Comparison of ENCODE assay signal across 8 cellular contexts in genomic region chr7:25259487-25260243, GRCh38. TPM values are rescaled to one million over a fixed set of nuclear protein-coding genes. Genes with fewer than 3 reads are reported as not detected.
A peak's percentile ranks its signal among the peaks of the same experiment; 100 is the strongest.
DNase-seq lines count a peak whose midpoint lies in the region; ATAC-seq and TF ChIP-seq lines count a peak whose summit lies in the region.

No MANE protein-coding gene starts in this region.

- H3K4me1 Mint-ChIP-seq in activated CD4-positive, alpha-beta memory T cell treated with anti-CD3 and anti-CD28 coated beads, Interleukin-2, amount 10 ng/mL, durations not matched to agents 7 days and 5 days = peaks cover 23% of the 10 kb centered on the region

- peak; percentile 87 for DNase-seq in ACHN
- peak; percentile 29 to 79 for DNase-seq in HL-60 (ENCODE audit: low read depth in 1 of 2, low spot score in 1 of 2)
- peak; percentile 72 for DNase-seq in NCI-H774 (lab: John Stamatoyannopoulos, UW)
- DNase-seq in activated CD4-positive, alpha-beta memory T cell treated with anti-CD3 and anti-CD28 coated beads, Interleukin-2, amount 10 ng/mL, durations not matched to agents 7 days and 5 days = peak; percentile 72
- peak; percentile 47 for DNase-seq in effector CD4-positive, alpha-beta T cell
- peak; percentile 82 for DNase-seq in mesenchymal stem cell
- DNase-seq in stimulated activated CD8-positive, alpha-beta memory T cell treated with anti-CD3 and anti-CD28 coated beads, Interleukin-2, amount 100 ng/mL, for 1 hour (ENCODE audit: low read depth in 2 of 2) = peak; percentile 20 to 39

- peak; percentile 80 for TF ChIP-seq CTCF in HL-60 (IDR thresholded peaks at IDR 0.05; ENCODE audit: insufficient read depth, low read length)

- H3K18ac ChIP-seq in mesenchymal stem cell (ENCODE audit: low read depth in 1 of 2, low read length in 2 of 2) = no peak overlapping the region

- CTCF ChIA-PET in activated CD4-positive, alpha-beta memory T cell treated with anti-CD3 and anti-CD28 coated beads, Interleukin-2, amount 10 ng/mL, durations not matched to agents 7 days and 5 days (lab: Charles Lee) = interaction anchor here (0.6 to 7.6 kb wide), 19 partner anchors 8 to 1648 kb away, joined by 3 to 104 read pairs (median 3); no protein-coding TSS in a partner anchor

- ATAC-seq in GM18868 (IDR thresholded peaks at IDR 0.05; ENCODE audit: unreplicated experiment) = peak; percentile 82

- no peak overlapping the region for H2AFZ ChIP-seq in mesenchymal stem cell (ENCODE audit: low read depth, low read length)

- H3K36me3 ChIP-seq in mesenchymal stem cell (ENCODE audit: control insufficient read depth in 1 of 2, insufficient read depth in 2 of 2, low read depth in 1 of 2, low read length in 2 of 2) = no peaks in the 10 kb centered on the region

- H3K79me1 ChIP-seq in mesenchymal stem cell (replicated peaks; ENCODE audit: low read length, poor library complexity, severe bottlenecking) = no peaks in the 10 kb centered on the region

- no peak overlapping the region for H3K27ac Mint-ChIP-seq in activated CD4-positive, alpha-beta memory T cell treated with anti-CD3 and anti-CD28 coated beads, Interleukin-2, amount 10 ng/mL, durations not matched to agents 7 days and 5 days

- no peak overlapping the region for H2BK5ac ChIP-seq in mesenchymal stem cell (ENCODE audit: low read depth, low read length, poor library complexity, severe bottlenecking)

- peak overlapping the region; percentile 28 for H3K9ac ChIP-seq in mesenchymal stem cell (ENCODE audit: low read length)

- no peak overlapping the region for H3K14ac ChIP-seq in mesenchymal stem cell (ENCODE audit: low read length in 2 of 2)

- no peak overlapping the region for H4K8ac ChIP-seq in mesenchymal stem cell (ENCODE audit: low read length)

- H3K27me3 ChIP-seq in HL-60 (ENCODE audit: insufficient read depth, poor library complexity, severe bottlenecking) (no peaks in the 10 kb centered on the region), mesenchymal stem cell (ENCODE audit: control insufficient read depth in 1 of 2, insufficient read depth in 1 of 2, low read length in 2 of 2) (peaks cover 0 to 3% of the 10 kb centered on the region in 2 experiments)

- in situ Hi-C loops in ACHN (cut with HindIII; ENCODE audit: low pct_ligation_motif_present, low pct_unique_long_range_greater_than_20kb, low sequenced_read_pairs) = no loop called here

- H3K23ac ChIP-seq in mesenchymal stem cell (ENCODE audit: low read length in 2 of 2) = no peak overlapping the region

- no peak overlapping the region for H3K4me3 ChIP-seq in HL-60 (replicated peaks; ENCODE audit: insufficient read depth, low read length)
- no peak overlapping the region for H3K4me3 ChIP-seq in mesenchymal stem cell (ENCODE audit: insufficient read depth in 1 of 2, low read depth in 1 of 2, low read length in 2 of 2)

- no peaks in the 10 kb centered on the region for H3K9me3 ChIP-seq in mesenchymal stem cell (ENCODE audit: control insufficient read depth, low read length)

- H3K4ac ChIP-seq in mesenchymal stem cell (ENCODE audit: low read depth in 1 of 2, low read length in 2 of 2) = no peak overlapping the region

- no peak overlapping the region for H3K4me3 Mint-ChIP-seq in activated CD4-positive, alpha-beta memory T cell treated with anti-CD3 and anti-CD28 coated beads, Interleukin-2, amount 10 ng/mL, durations not matched to agents 7 days and 5 days

- no peaks in the 10 kb centered on the region for H3K9me3 Mint-ChIP-seq in activated CD4-positive, alpha-beta memory T cell treated with anti-CD3 and anti-CD28 coated beads, Interleukin-2, amount 10 ng/mL, durations not matched to agents 7 days and 5 days

- no peak overlapping the region for H2AK5ac ChIP-seq in mesenchymal stem cell (ENCODE audit: low read length, severe bottlenecking)

- H3K36me3 Mint-ChIP-seq in activated CD4-positive, alpha-beta memory T cell treated with anti-CD3 and anti-CD28 coated beads, Interleukin-2, amount 10 ng/mL, durations not matched to agents 7 days and 5 days (ENCODE audit: low read depth) = no peaks in the 10 kb centered on the region

- POLR2A ChIA-PET in activated CD4-positive, alpha-beta memory T cell treated with anti-CD3 and anti-CD28 coated beads, Interleukin-2, amount 10 ng/mL, durations not matched to agents 7 days and 5 days (lab: Charles Lee) = interaction anchor here (0.7 kb wide), 1 partner anchor 130 kb away, joined by 3 read pairs; no protein-coding TSS in a partner anchor

- no peak overlapping the region for H4K91ac ChIP-seq in mesenchymal stem cell (ENCODE audit: low read length)

- no peak overlapping the region for H3K4me2 ChIP-seq in mesenchymal stem cell (ENCODE audit: low read length, poor library complexity, severe bottlenecking)

- WGBS in mesenchymal stem cell = 21% methylated on average over 10 of the region's 13 CpGs

- H3K27ac ChIP-seq in HL-60 (replicated peaks) (no peak overlapping the region; the same call in 1 of the 2 replicates), mesenchymal stem cell (ENCODE audit: low read length, poor library complexity, severe bottlenecking) (no peak overlapping the region)

- H2BK120ac ChIP-seq in mesenchymal stem cell (ENCODE audit: low read depth, low read length) = no peak overlapping the region

- no peak overlapping the region for H2BK15ac ChIP-seq in mesenchymal stem cell (ENCODE audit: low read depth, poor library complexity, severe bottlenecking)

- peaks cover 9% of the 10 kb centered on the region for H3K27me3 Mint-ChIP-seq in activated CD4-positive, alpha-beta memory T cell treated with anti-CD3 and anti-CD28 coated beads, Interleukin-2, amount 10 ng/mL, durations not matched to agents 7 days and 5 days

- H3K4me1 ChIP-seq in mesenchymal stem cell (ENCODE audit: control insufficient read depth, insufficient read depth, low read depth, low read length) = peaks cover 2% of the 10 kb centered on the region

- H2BK12ac ChIP-seq in mesenchymal stem cell (ENCODE audit: low read length in 2 of 2) = no peak overlapping the region

RNA-seq across cellular contexts. Expression of gene NPVF, which starts 31.4 kb away (rescaled TPM):
- total RNA-seq in activated CD4-positive, alpha-beta memory T cell treated with anti-CD3 and anti-CD28 coated beads, Interleukin-2, amount 10 ng/mL, durations not matched to agents 7 days and 5 days = not detected
- not detected for polyA plus RNA-seq in mesenchymal stem cell (2013, experiment 1 of 2)
- polyA plus RNA-seq in mesenchymal stem cell (2013, experiment 2 of 2) = not detected

Comparison
In these comparisons a context has a peak if more than half of its experiments do, and no peak if none do; other contexts are left out.
1. DNase-seq: peak in every context shown above with its lines; median percentile 87 in ACHN; 82 in mesenchymal stem cell; 72 in NCI-H774; 72 in activated CD4-positive, alpha-beta memory T cell treated with anti-CD3 and anti-CD28 coated beads, Interleukin-2, amount 10 ng/mL, durations not matched to agents 7 days and 5 days; 54 in HL-60; 47 in effector CD4-positive, alpha-beta T cell; 30 in stimulated activated CD8-positive, alpha-beta memory T cell treated with anti-CD3 and anti-CD28 coated beads, Interleukin-2, amount 100 ng/mL, for 1 hour.